In the genomic region with DNA sequence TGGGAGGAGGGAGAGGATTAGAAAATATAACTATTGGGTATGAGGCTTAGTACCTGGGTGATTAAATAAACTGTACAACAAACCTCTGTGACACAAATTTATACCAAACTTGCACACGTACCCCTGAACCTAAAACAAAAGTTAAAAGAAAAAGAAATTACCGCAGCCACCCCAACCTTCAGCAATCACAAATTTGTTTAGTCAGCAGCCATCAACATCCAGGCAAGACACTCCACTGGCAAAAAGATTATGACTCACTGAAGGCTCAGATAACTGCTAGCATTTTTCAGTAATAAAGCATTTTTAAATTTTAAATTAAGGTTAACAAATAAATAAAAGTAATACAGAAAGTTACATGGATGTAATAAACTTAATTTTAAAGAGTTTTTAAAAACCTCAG, we compare ENCODE assay signal across 32 cellular contexts. TPM values are rescaled to one million over a fixed set of nuclear protein-coding genes. Genes with fewer than 3 reads are reported as not detected.
"Had no signal": no experiment of that assay in that cellular context is flagged by ENCODE, and none has a peak within 500 bp of the region (broad histone marks: within the 10 kb centered on the region; RNA-seq: fewer than 3 reads in every experiment).

No MANE protein-coding gene starts in this region.

- H3K9me3 ChIP-seq: adrenal gland, body of pancreas, esophagus squamous epithelium, gastroesophageal sphincter had no signal

- H3K4me3 ChIP-seq: adrenal gland, body of pancreas, esophagus squamous epithelium, gastroesophageal sphincter, heart right ventricle had no signal

- DNase-seq: activated CD4-positive, alpha-beta memory T cell treated with anti-CD3 and anti-CD28 coated beads for 36 hours; activated CD4-positive, alpha-beta T cell treated with anti-CD3 and anti-CD28 coated beads for 36 hours; activated CD4-positive, alpha-beta T cell treated with anti-CD3 and anti-CD28 coated beads, Interleukin-2, amount 10 ng/mL, durations not matched to agents 24 days and 14 days; activated CD4-positive, CD25-positive, alpha-beta regulatory T cell; activated CD4-positive, CD25-positive, alpha-beta regulatory T cell treated with anti-CD3 and anti-CD28 coated beads, Interleukin-2, amount 50 U/mL, for 72 hours; activated CD8-positive, alpha-beta memory T cell treated with anti-CD3 and anti-CD28 coated beads, Interleukin-2, amount 10 ng/mL, durations not matched to agents 7 days and 5 days; activated CD8-positive, alpha-beta memory T cell treated with anti-CD3 and anti-CD28 coated beads, Interleukin-2, amount 50 U/mL, for 4 hours; activated CD8-positive, alpha-beta T cell treated with anti-CD3 and anti-CD28 coated beads, Interleukin-2, amount 10 ng/mL, durations not matched to agents 7 days and 5 days; activated effector memory CD4-positive, alpha-beta T cell treated with anti-CD3 and anti-CD28 coated beads, Interleukin-2, amount 50 U/mL, for 16 hours; activated naive CD4-positive, alpha-beta T cell treated with anti-CD3 and anti-CD28 coated beads for 36 hours; activated naive CD8-positive, alpha-beta T cell treated with anti-CD3 and anti-CD28 coated beads for 36 hours; activated naive CD8-positive, alpha-beta T cell treated with anti-CD3 and anti-CD28 coated beads, Interleukin-2, amount 50 U/mL, for 24 hours; activated T-cell treated with anti-CD3 and anti-CD28 coated beads, Interleukin-2, amount 50 U/mL, for 1 hour; activated T-cell treated with anti-CD3 and anti-CD28 coated beads, Interleukin-2, amount 50 U/mL, for 48 hours; adrenal gland; amygdala; aorta; body of pancreas; caudate nucleus; cortex of kidney; dermis blood vessel endothelial cell; effector CD4-positive, alpha-beta T cell; effector memory CD8-positive, alpha-beta T cell; esophagus squamous epithelium; foreskin melanocyte; heart right ventricle; T-helper 17 cell; T1000 had no signal

- H3K27ac ChIP-seq: adrenal gland, body of pancreas, epithelial cell of prostate, esophagus squamous epithelium, gastroesophageal sphincter, heart right ventricle had no signal

- ATAC-seq: activated CD4-positive, alpha-beta T cell treated with anti-CD3 and anti-CD28 coated beads for 36 hours; activated CD8-positive, alpha-beta memory T cell treated with anti-CD3 and anti-CD28 coated beads, Interleukin-2, amount 10 ng/mL, durations not matched to agents 7 days and 5 days; activated CD8-positive, alpha-beta T cell treated with anti-CD3 and anti-CD28 coated beads, Interleukin-2, amount 10 ng/mL, durations not matched to agents 7 days and 5 days; activated naive CD8-positive, alpha-beta T cell treated with anti-CD3 and anti-CD28 coated beads, Interleukin-2, amount 50 U/mL, for 24 hours; body of pancreas; effector memory CD8-positive, alpha-beta T cell; gastroesophageal sphincter; heart right ventricle; T-helper 17 cell had no signal

- H3K36me3 ChIP-seq: adrenal gland, esophagus squamous epithelium, gastroesophageal sphincter, heart right ventricle had no signal

- H3K4me1 ChIP-seq: adrenal gland, body of pancreas, gastroesophageal sphincter, heart right ventricle had no signal

- FAIRE-seq: colon, endothelial cell of umbilical vein had no signal

- H3K27me3 ChIP-seq: adrenal gland, body of pancreas, esophagus squamous epithelium, gastroesophageal sphincter, heart right ventricle had no signal

RNA-seq across cellular contexts. Expression of a gene that starts 14.4 kb away (rescaled TPM):
- total RNA-seq: body of pancreas had no signal
